In genomic region chr16:25256821-25257503, GRCh38 we compare ENCODE assay signal across 1 cellular context.
A peak's percentile ranks its signal among the peaks of the same experiment; 100 is the strongest.
TF ChIP-seq lines count a peak whose summit lies in the region.

No MANE protein-coding gene starts in this region.

TF ChIP-seq in HepG2, 621 proteins besides CTCF, POLR2A, EP300 and RAD21 (continued from another document and continues in another):
- TF ChIP-seq TGIF2 (CRISPR knock-in tag; IDR thresholded peaks at IDR 0.05) = peak; percentile 16; the same call in 1 of the 2 replicates
- TF ChIP-seq ZNF280D (CRISPR knock-in tag; IDR thresholded peaks at IDR 0.05) = no peak
- TF ChIP-seq SIN3B (IDR thresholded peaks at IDR 0.05; ENCODE audit: low read length) = peak; percentile 60; the same call in 1 of the 2 replicates
- no peak for TF ChIP-seq FIP1L1 (IDR thresholded peaks at IDR 0.05; ENCODE audit: borderline replicate concordance, insufficient read depth, low read depth, low read length)
- TF ChIP-seq HINFP (CRISPR knock-in tag; IDR thresholded peaks at IDR 0.05; ENCODE audit: low read depth) = no peak
- TF ChIP-seq PATZ1 (CRISPR knock-in tag; IDR thresholded peaks at IDR 0.05) = no peak
- TF ChIP-seq, protein P1, sequence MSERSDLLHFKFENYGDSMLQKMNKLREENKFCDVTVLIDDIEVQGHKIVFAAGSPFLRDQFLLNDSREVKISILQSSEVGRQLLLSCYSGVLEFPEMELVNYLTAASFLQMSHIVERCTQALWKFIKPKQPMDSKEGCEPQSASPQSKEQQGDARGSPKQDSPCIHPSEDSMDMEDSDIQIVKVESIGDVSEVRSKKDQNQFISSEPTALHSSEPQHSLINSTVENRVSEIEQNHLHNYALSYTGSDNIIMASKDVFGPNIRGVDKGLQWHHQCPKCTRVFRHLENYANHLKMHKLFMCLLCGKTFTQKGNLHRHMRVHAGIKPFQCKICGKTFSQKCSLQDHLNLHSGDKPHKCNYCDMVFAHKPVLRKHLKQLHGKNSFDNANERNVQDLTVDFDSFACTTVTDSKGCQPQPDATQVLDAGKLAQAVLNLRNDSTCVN (CRISPR knock-in tag; IDR thresholded peaks at IDR 0.05; ENCODE audit: borderline replicate concordance) = peak; percentile 55; the same call in 1 of the 2 replicates
- no peak for TF ChIP-seq THAP11 (CRISPR knock-in tag; IDR thresholded peaks at IDR 0.05)
- TF ChIP-seq FOXA1 (IDR thresholded peaks at IDR 0.05) = no peak
- no peak for TF ChIP-seq FOXA1 (CRISPR knock-in tag; IDR thresholded peaks at IDR 0.05)
- no peak for TF ChIP-seq DPF2 (CRISPR knock-in tag; IDR thresholded peaks at IDR 0.05; ENCODE audit: borderline replicate concordance, low read depth)
- no peak for TF ChIP-seq TRIM24 (CRISPR knock-in tag; IDR thresholded peaks at IDR 0.05)
- peak; percentile 51; the same call in 1 of the 2 replicates for TF ChIP-seq PHF21A (CRISPR knock-in tag; IDR thresholded peaks at IDR 0.05)
- no peak for TF ChIP-seq ZNF678 (CRISPR knock-in tag; IDR thresholded peaks at IDR 0.05)
- TF ChIP-seq CREM (IDR thresholded peaks at IDR 0.05) = no peak
- no peak for TF ChIP-seq CREM (CRISPR knock-in tag; IDR thresholded peaks at IDR 0.05)
- no peak for TF ChIP-seq ZNF616 (CRISPR knock-in tag; IDR thresholded peaks at IDR 0.05; ENCODE audit: low read depth)
- TF ChIP-seq SKIL (CRISPR knock-in tag; IDR thresholded peaks at IDR 0.05; ENCODE audit: borderline replicate concordance) = no peak
- TF ChIP-seq SIX4 (CRISPR knock-in tag; IDR thresholded peaks at IDR 0.05) = no peak
- TF ChIP-seq KLF9 (CRISPR knock-in tag; IDR thresholded peaks at IDR 0.05; ENCODE audit: low read depth) = peak; percentile 99
- TF ChIP-seq SP4 (CRISPR knock-in tag; IDR thresholded peaks at IDR 0.05) = no peak
- TF ChIP-seq ZFP37 (CRISPR knock-in tag; IDR thresholded peaks at IDR 0.05; ENCODE audit: borderline replicate concordance) = no peak
- TF ChIP-seq POLR2AphosphoS2 (IDR thresholded peaks at IDR 0.05; ENCODE audit: low read depth, low read length) = no peak
- no peak for TF ChIP-seq KDM3A (CRISPR knock-in tag; IDR thresholded peaks at IDR 0.05; ENCODE audit: low read depth)
- no peak for TF ChIP-seq RBAK (CRISPR knock-in tag; IDR thresholded peaks at IDR 0.05)
- no peak for TF ChIP-seq ZGPAT (CRISPR knock-in tag; IDR thresholded peaks at IDR 0.05)
- no peak for TF ChIP-seq PHF20 (CRISPR knock-in tag; IDR thresholded peaks at IDR 0.05)
- TF ChIP-seq RELA (CRISPR knock-in tag; IDR thresholded peaks at IDR 0.05) = no peak
- TF ChIP-seq SRSF1 (optimal IDR thresholded peaks at IDR 0.05; ENCODE audit: low read depth, low read length) = no peak
- TF ChIP-seq ZSCAN22 (CRISPR knock-in tag; IDR thresholded peaks at IDR 0.05) = no peak
- TF ChIP-seq TMF1 (CRISPR knock-in tag; IDR thresholded peaks at IDR 0.05; ENCODE audit: low read depth) = no peak
- TF ChIP-seq, protein P2, sequence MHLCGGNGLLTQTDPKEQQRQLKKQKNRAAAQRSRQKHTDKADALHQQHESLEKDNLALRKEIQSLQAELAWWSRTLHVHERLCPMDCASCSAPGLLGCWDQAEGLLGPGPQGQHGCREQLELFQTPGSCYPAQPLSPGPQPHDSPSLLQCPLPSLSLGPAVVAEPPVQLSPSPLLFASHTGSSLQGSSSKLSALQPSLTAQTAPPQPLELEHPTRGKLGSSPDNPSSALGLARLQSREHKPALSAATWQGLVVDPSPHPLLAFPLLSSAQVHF (CRISPR knock-in tag; IDR thresholded peaks at IDR 0.05) = no peak
- TF ChIP-seq ZNF589 (CRISPR knock-in tag; conservative IDR thresholded peaks at IDR 0.05) = no peak
- TF ChIP-seq JDP2 (CRISPR knock-in tag; IDR thresholded peaks at IDR 0.05; ENCODE audit: borderline replicate concordance) = no peak
- no peak for TF ChIP-seq KDM6A (CRISPR knock-in tag; IDR thresholded peaks at IDR 0.05; ENCODE audit: low read depth)
- TF ChIP-seq JARID2 (CRISPR knock-in tag; IDR thresholded peaks at IDR 0.05; ENCODE audit: insufficient replicate concordance) = no peak
- TF ChIP-seq, protein P3, sequence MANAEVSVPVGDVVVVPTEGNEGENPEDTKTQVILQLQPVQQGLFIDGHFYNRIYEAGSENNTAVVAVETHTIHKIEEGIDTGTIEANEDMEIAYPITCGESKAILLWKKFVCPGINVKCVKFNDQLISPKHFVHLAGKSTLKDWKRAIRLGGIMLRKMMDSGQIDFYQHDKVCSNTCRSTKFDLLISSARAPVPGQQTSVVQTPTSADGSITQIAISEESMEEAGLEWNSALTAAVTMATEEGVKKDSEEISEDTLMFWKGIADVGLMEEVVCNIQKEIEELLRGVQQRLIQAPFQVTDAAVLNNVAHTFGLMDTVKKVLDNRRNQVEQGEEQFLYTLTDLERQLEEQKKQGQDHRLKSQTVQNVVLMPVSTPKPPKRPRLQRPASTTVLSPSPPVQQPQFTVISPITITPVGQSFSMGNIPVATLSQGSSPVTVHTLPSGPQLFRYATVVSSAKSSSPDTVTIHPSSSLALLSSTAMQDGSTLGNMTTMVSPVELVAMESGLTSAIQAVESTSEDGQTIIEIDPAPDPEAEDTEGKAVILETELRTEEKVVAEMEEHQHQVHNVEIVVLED (CRISPR knock-in tag; IDR thresholded peaks at IDR 0.05; ENCODE audit: borderline replicate concordance) = no peak
- TF ChIP-seq FOXP1 (IDR thresholded peaks at IDR 0.05) = no peak
- TF ChIP-seq FOXP1 (CRISPR knock-in tag; IDR thresholded peaks at IDR 0.05) = no peak
- no peak; the same call in 1 of the 2 replicates for TF ChIP-seq MEIS2 (CRISPR knock-in tag; IDR thresholded peaks at IDR 0.05)
- TF ChIP-seq SIN3A (IDR thresholded peaks at IDR 0.05; ENCODE audit: borderline replicate concordance, low read depth, low read length) = peak; percentile 98; the same call in 1 of the 2 replicates
- no peak; the same call in 1 of the 2 replicates for TF ChIP-seq ZNF33A (CRISPR knock-in tag; IDR thresholded peaks at IDR 0.05; ENCODE audit: borderline replicate concordance)
- no peak for TF ChIP-seq ZFY (CRISPR knock-in tag; IDR thresholded peaks at IDR 0.05)
- no peak for TF ChIP-seq ZNF510 (CRISPR knock-in tag; IDR thresholded peaks at IDR 0.05; ENCODE audit: low read depth)
- TF ChIP-seq FOXO4 (CRISPR knock-in tag; conservative IDR thresholded peaks at IDR 0.05) = 0 out of 2 replicates have a peak, but pooled peaks have one; percentile 54
- peak; percentile 31; the same call in 1 of the 2 replicates for TF ChIP-seq ZC3H13 (CRISPR knock-in tag; IDR thresholded peaks at IDR 0.05)
- TF ChIP-seq FUBP1 (CRISPR knock-in tag; IDR thresholded peaks at IDR 0.05; ENCODE audit: borderline replicate concordance) = no peak
- no peak for TF ChIP-seq ZNF883 (CRISPR knock-in tag; IDR thresholded peaks at IDR 0.05; ENCODE audit: not compliant biosample characterization)
- no peak for TF ChIP-seq MTERF4 (CRISPR knock-in tag; IDR thresholded peaks at IDR 0.05)
- no peak for TF ChIP-seq PAF1 (CRISPR knock-in tag; IDR thresholded peaks at IDR 0.05)
- no peak for TF ChIP-seq ZNF841 (CRISPR knock-in tag; IDR thresholded peaks at IDR 0.05; ENCODE audit: borderline replicate concordance)
